In genomic region chr12:123747309-123747708, GRCh38 we compare ENCODE assay signal across 1 cellular context.
TF ChIP-seq lines count a peak whose summit lies in the region.

No MANE protein-coding gene starts in this region.

TF ChIP-seq in SK-N-SH treated with all-trans-retinoic acid at 6 μM for 48 hours, 23 proteins besides CTCF, POLR2A, EP300 and RAD21 (continued from another document):
- TF ChIP-seq RARB (CRISPR knock-in tag; IDR thresholded peaks at IDR 0.05) (no peak), ISL1 (CRISPR knock-in tag; IDR thresholded peaks at IDR 0.05) (no peak), PPARA (CRISPR knock-in tag; IDR thresholded peaks at IDR 0.05; ENCODE audit: borderline replicate concordance) (no peak)
TF ChIP-seq in SK-N-SH treated with all-trans-retinoic acid at 6 μM for 48 hours: peak in this region for 0.
